ENCODE assay signal across 28 cellular contexts in the genomic region with DNA sequence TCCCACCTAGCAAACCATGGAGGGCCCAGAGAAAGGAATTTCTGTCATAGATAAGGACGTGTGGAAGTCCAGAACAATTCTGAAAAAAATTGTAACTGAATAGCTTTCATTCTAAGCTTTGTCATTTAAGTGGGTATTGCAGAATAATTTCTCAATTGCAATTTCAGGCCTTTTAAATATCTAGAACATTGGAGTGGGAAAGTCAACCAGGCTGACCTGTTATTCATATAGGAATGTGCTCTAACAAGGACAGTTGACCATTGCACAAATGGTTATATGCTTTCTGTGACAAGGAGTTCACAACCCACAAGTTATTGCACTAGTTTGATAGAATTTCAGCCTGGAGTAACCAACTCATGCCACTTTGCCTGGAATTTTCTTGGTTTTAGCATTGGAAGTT. TPM values are rescaled to one million over a fixed set of nuclear protein-coding genes. Genes with fewer than 3 reads are reported as not detected.
DNase-seq lines count a peak whose midpoint lies in the region; ATAC-seq and TF ChIP-seq lines count a peak whose summit lies in the region.
"Had no signal": no experiment of that assay in that cellular context is flagged by ENCODE, and none has a peak within 500 bp of the region (broad histone marks: within the 10 kb centered on the region; RNA-seq: fewer than 3 reads in every experiment).

No MANE protein-coding gene starts in this region.

- no peaks in the 10 kb centered on the region for H3K79me2 ChIP-seq in neural progenitor cell (ENCODE audit: low read depth)

- no peaks in the 10 kb centered on the region for H3K9me3 Mint-ChIP-seq in neural progenitor cell
- H3K9me3 Mint-ChIP-seq: CD8-positive, alpha-beta memory T cell had no signal

- DNase-seq in neural progenitor cell (ENCODE audit: low spot score), result no peak
- DNase-seq in NCI-H1436 treated with DMSO at 0.1 percent for 48 hours (lab: John Stamatoyannopoulos, UW), result no peak
- no peak for DNase-seq in stimulated activated CD4-positive, alpha-beta T cell treated with anti-CD3 and anti-CD28 coated beads, Interleukin-4, amount 100 ng/mL, for 1 hour
- DNase-seq: 8988T; ACHN; BE2C; C1 segment of cervical spinal cord; CD4-positive, alpha-beta memory T cell; CD4-positive, CD25-positive, alpha-beta regulatory T cell; CD8-positive, alpha-beta memory T cell; COR-L47; DMS 273 treated with DMSO at 0.1 percent for 48 hours; DMS153; DMS53; DMS79; DND-41; EL; GDM1 had no signal

- H3K9me3 ChIP-seq in HUES48 (ENCODE audit: control insufficient read depth, insufficient read depth, low read length) (no peaks in the 10 kb centered on the region), iPS-15b (ENCODE audit: control insufficient read depth, insufficient read depth, low read length) (no peaks in the 10 kb centered on the region), neural progenitor cell (ENCODE audit: low read depth) (no peaks in the 10 kb centered on the region)
- H3K9me3 ChIP-seq: BE2C, BLaER1 had no signal

- no peaks in the 10 kb centered on the region for H3F3A ChIP-seq in neural progenitor cell (ENCODE audit: low read depth)

- H3K36me3 ChIP-seq in HUES48 (ENCODE audit: control insufficient read depth, insufficient read depth, low read length), result no peaks in the 10 kb centered on the region
- H3K36me3 ChIP-seq in iPS-15b (ENCODE audit: control insufficient read depth, insufficient read depth, low read length), result no peaks in the 10 kb centered on the region
- no peaks in the 10 kb centered on the region for H3K36me3 ChIP-seq in neural progenitor cell
- H3K36me3 ChIP-seq: BE2C, BLaER1 had no signal

- H3K4me3 ChIP-seq in HUES48 (ENCODE audit: low read depth, low read length), result peak overlapping the region; percentile 20; the same call in 1 of the 2 replicates
- peak overlapping the region; percentile 7 for H3K4me3 ChIP-seq in iPS-15b (ENCODE audit: low read depth, low read length)
- H3K4me3 ChIP-seq in neural progenitor cell, result no peak overlapping the region
- H3K4me3 ChIP-seq: BLaER1, GM12878 had no signal

- H3K4me1 ChIP-seq in HUES48 (ENCODE audit: control insufficient read depth, insufficient read depth, low read length) (peaks cover 46% of the 10 kb centered on the region), iPS-15b (ENCODE audit: control insufficient read depth, insufficient read depth, low read length) (peaks cover 25% of the 10 kb centered on the region), neural progenitor cell (peaks cover 38% of the 10 kb centered on the region)
- H3K4me1 ChIP-seq: BE2C, BLaER1 had no signal

- H3K4me2 ChIP-seq in neural progenitor cell, result peak overlapping the region; percentile 59
- H3K4me2 ChIP-seq: BLaER1 had no signal

- H3K27ac ChIP-seq in HUES48 (ENCODE audit: low read depth, low read length), result peak overlapping the region; percentile 9
- H3K27ac ChIP-seq in neural progenitor cell, result no peak overlapping the region
- H3K27ac ChIP-seq: BLaER1 had no signal

- H3K27me3 ChIP-seq in HUES48 (ENCODE audit: control insufficient read depth, insufficient read depth, low read length), result no peaks in the 10 kb centered on the region
- no peaks in the 10 kb centered on the region for H3K27me3 ChIP-seq in iPS-15b (ENCODE audit: control insufficient read depth, insufficient read depth, low read length)
- no peaks in the 10 kb centered on the region for H3K27me3 ChIP-seq in neural progenitor cell
- H3K27me3 ChIP-seq: BLaER1 had no signal

- no peaks in the 10 kb centered on the region for H4K20me1 ChIP-seq in neural progenitor cell (ENCODE audit: low read depth)
- H4K20me1 ChIP-seq: BLaER1 had no signal

- TF ChIP-seq CTCF in neural progenitor cell (IDR thresholded peaks at IDR 0.05), result no peak

- no peak overlapping the region for H2AFZ ChIP-seq in neural progenitor cell (replicated peaks)

- H3K9ac ChIP-seq in HUES48 (ENCODE audit: low read depth, low read length) (no peak overlapping the region), iPS-15b (ENCODE audit: low read depth, low read length) (no peak overlapping the region), neural progenitor cell (no peak overlapping the region)
- H3K9ac ChIP-seq: BLaER1 had no signal

- no peak overlapping the region for H3K4me3 Mint-ChIP-seq in neural progenitor cell
- H3K4me3 Mint-ChIP-seq: CD4-positive, alpha-beta memory T cell; CD4-positive, CD25-positive, alpha-beta regulatory T cell; CD8-positive, alpha-beta memory T cell had no signal

- no peak overlapping the region for H3K27ac Mint-ChIP-seq in neural progenitor cell
- H3K27ac Mint-ChIP-seq: CD14-positive monocyte; CD4-positive, alpha-beta memory T cell; CD4-positive, CD25-positive, alpha-beta regulatory T cell; CD8-positive, alpha-beta memory T cell had no signal

- H3K36me3 Mint-ChIP-seq in neural progenitor cell, result no peaks in the 10 kb centered on the region
- H3K36me3 Mint-ChIP-seq: CD14-positive monocyte had no signal

- H3K4me1 Mint-ChIP-seq in neural progenitor cell, result peaks cover 32% of the 10 kb centered on the region
- H3K4me1 Mint-ChIP-seq: CD14-positive monocyte had no signal

- H3K27me3 Mint-ChIP-seq in neural progenitor cell (ENCODE audit: insufficient read depth, low read depth), result peaks cover 9% of the 10 kb centered on the region

- ATAC-seq in GM19324 (IDR thresholded peaks at IDR 0.05; ENCODE audit: low FRiP score, unreplicated experiment), result no peak
- no peak for ATAC-seq in HG03108 (IDR thresholded peaks at IDR 0.05; ENCODE audit: unreplicated experiment)
- ATAC-seq: GM12878 had no signal

RNA-seq across cellular contexts. Expression of a gene that starts 53.4 kb away (rescaled TPM):
- not detected in 2 replicates for total RNA-seq in neural progenitor cell (ENCODE audit: low replicate concordance)
- total RNA-seq: A673; CD4-positive, alpha-beta memory T cell; CD4-positive, CD25-positive, alpha-beta regulatory T cell; Daoy; G401; GM12878 had no signal
